In genomic region chr17:31371511-31372097, GRCh38 we compare ENCODE assay signal across 1 cellular context.
TF ChIP-seq lines count a peak whose summit lies in the region.

No MANE protein-coding gene starts in this region.

TF ChIP-seq in IMR-90, 13 proteins besides CTCF, POLR2A, EP300 and RAD21:
- no peak for TF ChIP-seq CHD1 (IDR thresholded peaks at IDR 0.05; ENCODE audit: low read depth, low read length)
- no peak for TF ChIP-seq NFE2L2 (IDR thresholded peaks at IDR 0.05; ENCODE audit: low read depth, low read length)
- TF ChIP-seq MXI1 (IDR thresholded peaks at IDR 0.05; ENCODE audit: borderline replicate concordance, low read depth, low read length), result peak; percentile 96
- TF ChIP-seq FOS (IDR thresholded peaks at IDR 0.05; ENCODE audit: low read depth, low read length), result no peak
- no peak for TF ChIP-seq ELK1 (IDR thresholded peaks at IDR 0.05; ENCODE audit: borderline replicate concordance, low read depth, low read length)
- no peak for TF ChIP-seq SMC3 (IDR thresholded peaks at IDR 0.05; ENCODE audit: low read depth, low read length)
- TF ChIP-seq, protein P1, sequence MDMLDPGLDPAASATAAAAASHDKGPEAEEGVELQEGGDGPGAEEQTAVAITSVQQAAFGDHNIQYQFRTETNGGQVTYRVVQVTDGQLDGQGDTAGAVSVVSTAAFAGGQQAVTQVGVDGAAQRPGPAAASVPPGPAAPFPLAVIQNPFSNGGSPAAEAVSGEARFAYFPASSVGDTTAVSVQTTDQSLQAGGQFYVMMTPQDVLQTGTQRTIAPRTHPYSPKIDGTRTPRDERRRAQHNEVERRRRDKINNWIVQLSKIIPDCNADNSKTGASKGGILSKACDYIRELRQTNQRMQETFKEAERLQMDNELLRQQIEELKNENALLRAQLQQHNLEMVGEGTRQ (IDR thresholded peaks at IDR 0.05; ENCODE audit: low read depth, low read length), result peak; percentile 28; the same call in 1 of the 2 replicates
- TF ChIP-seq MAZ (IDR thresholded peaks at IDR 0.05; ENCODE audit: borderline replicate concordance, low read depth, low read length), result no peak
- TF ChIP-seq CEBPB (IDR thresholded peaks at IDR 0.05; ENCODE audit: low read depth, low read length), result no peak
